In genomic region chr11:47847537-47847891, GRCh38 we compare ENCODE assay signal across 8 cellular contexts. TPM values are rescaled to one million over a fixed set of nuclear protein-coding genes. Genes with fewer than 3 reads are reported as not detected.
DNase-seq lines count a peak whose midpoint lies in the region; ATAC-seq, FAIRE-seq and TF ChIP-seq lines count a peak whose summit lies in the region.

No MANE protein-coding gene starts in this region.

- H3K9me3 ChIP-seq in Loucy (ENCODE audit: insufficient read depth, low read depth, low read length): no peaks in the 10 kb centered on the region

- peaks cover 32% of the 10 kb centered on the region for H4K20me1 ChIP-seq in Loucy (ENCODE audit: insufficient read depth, low read length, poor library complexity, severe bottlenecking)

- TF ChIP-seq CTCF in AG10803 (conservative IDR thresholded peaks at IDR 0.05; ENCODE audit: low read length) (no peak), Loucy (conservative IDR thresholded peaks at IDR 0.05; ENCODE audit: low read length) (no peak), coronary artery (IDR thresholded peaks at IDR 0.05) (no peak)

- no peak for FAIRE-seq in HTR-8/SVneo (lab: Jason Lieb, UNC)

- H3K27ac ChIP-seq in coronary artery: peak overlapping the region; percentile 90 to 98

- H3K27me3 Mint-ChIP-seq in naive thymus-derived CD8-positive, alpha-beta T cell: no peaks in the 10 kb centered on the region

- peak overlapping the region; percentile 97; the same call in 1 of the 2 replicates for H2AFZ ChIP-seq in Loucy (ENCODE audit: low read length)

- H3K36me3 ChIP-seq in Loucy (ENCODE audit: insufficient read depth, low read length): peaks cover 8% of the 10 kb centered on the region

- no peak for DNase-seq in AG10803 (ENCODE audit: low read depth)
- no peak for DNase-seq in coronary artery (ENCODE audit: low spot score)
- DNase-seq in naive thymus-derived CD8-positive, alpha-beta T cell: no peak
- DNase-seq in HTR-8/SVneo (ENCODE audit: insufficient read length, low spot score): no peak
- no peak for DNase-seq in retina
- no peak for DNase-seq in NCI-H146 treated with DMSO at 0.1 percent for 48 hours (lab: John Stamatoyannopoulos, UW; ENCODE audit: unreplicated experiment)
- DNase-seq in NCI-H82 treated with DMSO at 0.1 percent for 48 hours (lab: John Stamatoyannopoulos, UW; ENCODE audit: unreplicated experiment): no peak

- no peaks in the 10 kb centered on the region for H3K27me3 ChIP-seq in Loucy (ENCODE audit: insufficient read depth, low read length, poor library complexity, severe bottlenecking)

- H3K4me3 Mint-ChIP-seq in naive thymus-derived CD8-positive, alpha-beta T cell: peak overlapping the region; percentile 96 to 100 (median 98)

- peaks cover 32 to 61% (median 55%) of the 10 kb centered on the region in 4 donors for H3K4me1 Mint-ChIP-seq in naive thymus-derived CD8-positive, alpha-beta T cell

- H3K9me3 Mint-ChIP-seq in naive thymus-derived CD8-positive, alpha-beta T cell: no peaks in the 10 kb centered on the region

- H3K9me2 ChIP-seq in Loucy (replicated peaks; ENCODE audit: low read depth, low read length): no peaks in the 10 kb centered on the region

- H3K27ac Mint-ChIP-seq in naive thymus-derived CD8-positive, alpha-beta T cell: peak overlapping the region; percentile 97 to 100 (median 99)

- peak overlapping the region; percentile 92 for H3K9ac ChIP-seq in Loucy (ENCODE audit: low read depth, low read length, poor library complexity, severe bottlenecking)

- H3K4me3 ChIP-seq in AG10803 (ENCODE audit: low read length) (peak overlapping the region; percentile 99), Loucy (ENCODE audit: low read length, poor library complexity, severe bottlenecking) (peak overlapping the region; percentile 97), coronary artery (peak overlapping the region; percentile 98)

- peaks cover 0 to 15% (median 2%) of the 10 kb centered on the region in 3 donors for H3K36me3 Mint-ChIP-seq in naive thymus-derived CD8-positive, alpha-beta T cell

- H3F3A ChIP-seq in Loucy (ENCODE audit: low read depth): 0 out of 2 replicates have a peak, but pooled peaks cover 2% of the 10 kb centered on the region

- peaks cover 64% of the 10 kb centered on the region for H3K79me2 ChIP-seq in Loucy (ENCODE audit: insufficient read depth, low read length)

- peak overlapping the region; percentile 100 for H3K4me2 ChIP-seq in Loucy (ENCODE audit: low read depth, low read length, poor library complexity, severe bottlenecking)

- ATAC-seq in naive thymus-derived CD8-positive, alpha-beta T cell: no peak

- H3K4me1 ChIP-seq in Loucy (ENCODE audit: insufficient read depth, low read length, poor library complexity, severe bottlenecking): peaks cover 51% of the 10 kb centered on the region

- POLR2A ChIA-PET in naive thymus-derived CD8-positive, alpha-beta T cell (lab: Charles Lee): interaction anchor here (0.5 to 1.6 kb wide), 10 partner anchors 9 to 454 kb away, joined by 3 to 7 read pairs (median 3); partner anchors contain the start of genes FNBP4 and PSMC3

RNA-seq across cellular contexts. Expression of gene NUP160, which starts 0.6 kb away (rescaled TPM):
- total RNA-seq in naive thymus-derived CD8-positive, alpha-beta T cell: 10 to 100 TPM; 67.0 to 71.7 TPM
- polyA plus RNA-seq in naive thymus-derived CD8-positive, alpha-beta T cell: 10 to 100 TPM; 24.0 to 30.8 (median 25.7) TPM
